In genomic region chr21:17763286-17764037, GRCh38 we compare ENCODE assay signal across 1 cellular context.
TF ChIP-seq lines count a peak whose summit lies in the region.

No MANE protein-coding gene starts in this region.

TF ChIP-seq in K562, 482 proteins besides CTCF, POLR2A, EP300 and RAD21 (continued from another document):
- TF ChIP-seq CREB3L1 (IDR thresholded peaks at IDR 0.05; ENCODE audit: borderline replicate concordance, low read depth), result no peak
- TF ChIP-seq NR4A1 (CRISPR knock-in tag; IDR thresholded peaks at IDR 0.05), result no peak
- no peak for TF ChIP-seq NR4A1 (tag; IDR thresholded peaks at IDR 0.05)
- no peak for TF ChIP-seq BDP1 (IDR thresholded peaks at IDR 0.05; ENCODE audit: insufficient read depth, insufficient read length)
- TF ChIP-seq ZNF518B (CRISPR knock-in tag; IDR thresholded peaks at IDR 0.05), result no peak
- no peak for TF ChIP-seq ZNF655 (CRISPR knock-in tag; IDR thresholded peaks at IDR 0.05)
- no peak for TF ChIP-seq NFXL1 (CRISPR knock-in tag; IDR thresholded peaks at IDR 0.05)
- no peak for TF ChIP-seq ZNF444 (CRISPR knock-in tag; IDR thresholded peaks at IDR 0.05)
- no peak for TF ChIP-seq FOXO4 (CRISPR knock-in tag; IDR thresholded peaks at IDR 0.05)
- no peak for TF ChIP-seq ZNF592 (IDR thresholded peaks at IDR 0.05)
